In the genomic region with DNA sequence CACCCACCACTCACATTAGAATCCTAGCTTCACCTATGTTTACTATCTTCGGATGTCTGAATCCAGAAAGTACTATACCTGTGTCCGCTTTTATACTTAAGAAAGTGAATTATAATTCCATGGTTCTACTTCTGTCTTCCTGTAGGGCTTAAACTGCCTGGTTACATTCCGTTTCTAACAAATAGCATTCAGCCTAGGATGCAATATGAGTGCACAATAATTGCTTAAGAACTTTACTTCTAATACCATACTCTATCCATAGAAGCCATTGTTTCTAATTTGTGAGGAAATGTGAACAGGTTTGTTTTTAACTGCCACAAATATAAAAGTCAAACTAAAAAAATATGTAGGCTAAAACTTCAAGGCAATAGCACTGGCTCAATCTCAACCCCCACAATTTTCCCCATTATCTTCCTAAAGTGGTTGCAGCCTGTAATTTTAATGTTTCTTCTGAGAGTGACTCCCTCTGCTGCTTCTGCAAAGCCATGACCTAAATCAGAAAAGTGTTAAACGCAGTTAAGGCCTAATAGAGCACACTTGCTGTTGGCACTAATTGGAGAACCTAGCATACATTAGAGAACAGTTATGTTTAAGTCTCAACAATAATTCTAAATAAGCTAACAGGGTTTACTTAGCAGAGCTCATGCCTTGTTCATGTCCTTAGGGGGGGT, we compare ENCODE assay signal across 13 cellular contexts. TPM values are rescaled to one million over a fixed set of nuclear protein-coding genes. Genes with fewer than 3 reads are reported as not detected.
A peak's percentile ranks its signal among the peaks of the same experiment; 100 is the strongest.
DNase-seq lines count a peak whose midpoint lies in the region; ATAC-seq, FAIRE-seq and TF ChIP-seq lines count a peak whose summit lies in the region.
"Had no signal": no experiment of that assay in that cellular context is flagged by ENCODE, and none has a peak within 500 bp of the region (broad histone marks: within the 10 kb centered on the region; RNA-seq: fewer than 3 reads in every experiment).

No MANE protein-coding gene starts in this region.

- intact Hi-C loops in left ventricle myocardium superior (cut with micrococcal nuclease): no loop called here

- H3K4me1 ChIP-seq in cardiac muscle cell (ENCODE audit: low read depth) (peaks cover 48% of the 10 kb centered on the region), mesenchymal stem cell (ENCODE audit: control insufficient read depth, insufficient read depth, low read depth, low read length) (peaks cover 15% of the 10 kb centered on the region), urinary bladder (ENCODE audit: insufficient read depth) (no peaks in the 10 kb centered on the region)

- TF ChIP-seq CTCF in cardiac muscle cell (IDR thresholded peaks at IDR 0.05; ENCODE audit: low read depth, low read length): peak; percentile 46
- TF ChIP-seq CTCF in brain microvascular endothelial cell (IDR thresholded peaks at IDR 0.05; ENCODE audit: low read depth, low read length, missing control alignments): peak; percentile 45

- H3K27ac ChIP-seq in cardiac muscle cell (peak overlapping the region; percentile 81), brain microvascular endothelial cell (no peak overlapping the region), mesenchymal stem cell (ENCODE audit: low read length, poor library complexity, severe bottlenecking) (no peak overlapping the region), urinary bladder (ENCODE audit: low read depth) (peak overlapping the region; percentile 18)

- H3K4ac ChIP-seq in mesenchymal stem cell (ENCODE audit: low read depth in 1 of 2, low read length in 2 of 2): no peak overlapping the region

- no peaks in the 10 kb centered on the region for H3K27me3 ChIP-seq in cardiac muscle cell
- H3K27me3 ChIP-seq in brain microvascular endothelial cell (replicated peaks): peaks cover 2% of the 10 kb centered on the region
- peaks cover 8 to 50% of the 10 kb centered on the region in 2 experiments for H3K27me3 ChIP-seq in mesenchymal stem cell (ENCODE audit: control insufficient read depth in 1 of 2, insufficient read depth in 1 of 2, low read length in 2 of 2)

- no peak overlapping the region for H4K8ac ChIP-seq in mesenchymal stem cell (ENCODE audit: low read length)

- H3K79me1 ChIP-seq in mesenchymal stem cell (replicated peaks; ENCODE audit: low read length, poor library complexity, severe bottlenecking): no peaks in the 10 kb centered on the region

- H3K14ac ChIP-seq in mesenchymal stem cell (ENCODE audit: low read length in 2 of 2): no peak overlapping the region

- peak overlapping the region; percentile 79 for H3K4me3 ChIP-seq in cardiac muscle cell
- H3K4me3 ChIP-seq in brain microvascular endothelial cell (ENCODE audit: low read depth, low read length): no peak overlapping the region
- H3K4me3 ChIP-seq in mesenchymal stem cell (ENCODE audit: insufficient read depth in 1 of 2, low read depth in 1 of 2, low read length in 2 of 2): no peak overlapping the region
- H3K4me3 ChIP-seq in urinary bladder (ENCODE audit: low read depth, low read length): no peak overlapping the region

- H4K91ac ChIP-seq in mesenchymal stem cell (ENCODE audit: low read length): no peak overlapping the region

- H2AFZ ChIP-seq in mesenchymal stem cell (ENCODE audit: low read depth, low read length): no peak overlapping the region

- no peak overlapping the region for H2AK5ac ChIP-seq in mesenchymal stem cell (ENCODE audit: low read length, severe bottlenecking)

- TF ChIP-seq POLR2A in GM12892 (IDR thresholded peaks at IDR 0.05; ENCODE audit: low read depth, low read length): no peak

- no peaks in the 10 kb centered on the region for H3K9me3 ChIP-seq in cardiac muscle cell (ENCODE audit: low read depth)
- no peaks in the 10 kb centered on the region for H3K9me3 ChIP-seq in mesenchymal stem cell (ENCODE audit: control insufficient read depth, low read length)

- H3K9ac ChIP-seq in mesenchymal stem cell (ENCODE audit: low read length): no peak overlapping the region

- ATAC-seq in left ventricle myocardium superior (no peak), GM18511 (IDR thresholded peaks at IDR 0.05; ENCODE audit: unreplicated experiment) (no peak)
- ATAC-seq: stimulated activated memory B cell treated with anti-CD40 and anti-IgM and Interleukin-4, amounts not matched to agents 10 μg/mL and 1 μg/mL and 100 μg/mL, for 72 hours had no signal

- no peak overlapping the region for H2BK12ac ChIP-seq in mesenchymal stem cell (ENCODE audit: low read length in 2 of 2)

- no peak overlapping the region for H3K23ac ChIP-seq in mesenchymal stem cell (ENCODE audit: low read length in 2 of 2)

- H3K4me2 ChIP-seq in mesenchymal stem cell (ENCODE audit: low read length, poor library complexity, severe bottlenecking): no peak overlapping the region

- H3K36me3 ChIP-seq in cardiac muscle cell (no peaks in the 10 kb centered on the region), brain microvascular endothelial cell (replicated peaks) (no peaks in the 10 kb centered on the region), mesenchymal stem cell (ENCODE audit: control insufficient read depth in 1 of 2, insufficient read depth in 2 of 2, low read depth in 1 of 2, low read length in 2 of 2) (no peaks in the 10 kb centered on the region), urinary bladder (ENCODE audit: insufficient read depth) (no peaks in the 10 kb centered on the region)

- in situ Hi-C loops in brain microvascular endothelial cell (cut with HindIII; ENCODE audit: low pct_ligation_motif_present, low sequenced_read_pairs): no loop called here

- 75% methylated on average over 4 of the region's 4 CpGs for WGBS in mesenchymal stem cell
- WGBS in urinary bladder: 59% methylated on average over 4 of the region's 4 CpGs

- no peak overlapping the region for H2BK5ac ChIP-seq in mesenchymal stem cell (ENCODE audit: low read depth, low read length, poor library complexity, severe bottlenecking)

- H3K18ac ChIP-seq in mesenchymal stem cell (ENCODE audit: low read depth in 1 of 2, low read length in 2 of 2): peak overlapping the region in 1 of 2 experiments; percentile 33

- no peak overlapping the region for H2BK120ac ChIP-seq in mesenchymal stem cell (ENCODE audit: low read depth, low read length)

- DNase-seq in cardiac muscle cell (ENCODE audit: low read depth in 1 of 2, low spot score in 1 of 2) (peak; percentile 45 to 56), left ventricle myocardium superior (no peak), brain microvascular endothelial cell (no peak), mesenchymal stem cell (peak; percentile 74), GM12892 (ENCODE audit: insufficient read length) (no peak)
- no peak for DNase-seq in stimulated activated naive CD4-positive, alpha-beta T cell treated with Interleukin-2 at 50 U/mL for 16 hours (lab: John Stamatoyannopoulos, UW)
- DNase-seq: activated CD4-positive, alpha-beta memory T cell treated with anti-CD3 and anti-CD28 coated beads for 36 hours; NCI-H774; T-helper 1 cell had no signal

- no peak overlapping the region for H2BK15ac ChIP-seq in mesenchymal stem cell (ENCODE audit: low read depth, poor library complexity, severe bottlenecking)

- FAIRE-seq in GM12892 (lab: Jason Lieb, UNC): no peak

RNA-seq across cellular contexts. Expression of a gene that starts 4.2 kb away (rescaled TPM):
- total RNA-seq in cardiac muscle cell: 25.9 and 28.4 TPM in 2 replicates
- 11.0 and 13.4 TPM in 2 replicates for polyA plus RNA-seq in cardiac muscle cell
- 0.72 TPM for total RNA-seq in left ventricle myocardium superior
- 14.9 TPM for polyA plus RNA-seq in mesenchymal stem cell (2013, experiment 1 of 2)
- 14.1 TPM for polyA plus RNA-seq in mesenchymal stem cell (2013, experiment 2 of 2)
- 31.5 TPM for total RNA-seq in urinary bladder
- 3.7 TPM for polyA plus RNA-seq in urinary bladder
- not detected for polyA plus RNA-seq in GM12892 (2012; ENCODE audit: missing spikeins)
- total RNA-seq: activated CD4-positive, alpha-beta memory T cell treated with anti-CD3 and anti-CD28 coated beads for 36 hours; Daoy had no signal

Comparison
In these comparisons a context has a peak if more than half of its experiments do, and no peak if none do; other contexts are left out.
1. DNase-seq: peak in cardiac muscle cell (2 of 2) and mesenchymal stem cell (single experiment); none in left ventricle myocardium superior (single experiment), brain microvascular endothelial cell (single experiment), GM12892 (single experiment) and stimulated activated naive CD4-positive, alpha-beta T cell treated with Interleukin-2 at 50 U/mL for 16 hours (single experiment).
2. RNA of a gene that starts 4.2 kb away (total RNA-seq): 31.5 TPM in urinary bladder (single experiment) and 25.9 to 28.4 TPM in cardiac muscle cell; 0.72 TPM in left ventricle myocardium superior (single experiment); every median in the first group is over 10 times any median in the second.
3. H3K27ac ChIP-seq: peak in cardiac muscle cell (single experiment) and urinary bladder (single experiment); none in brain microvascular endothelial cell (single experiment) and mesenchymal stem cell (single experiment).